ENCODE assay signal across 9 cellular contexts in genomic region chr1:241600496-241600901, GRCh38. TPM values are rescaled to one million over a fixed set of nuclear protein-coding genes. Genes with fewer than 3 reads are reported as not detected.
DNase-seq lines count a peak whose midpoint lies in the region; ATAC-seq and TF ChIP-seq lines count a peak whose summit lies in the region.
"Had no signal": no experiment of that assay in that cellular context is flagged by ENCODE, and none has a peak within 500 bp of the region (broad histone marks: within the 10 kb centered on the region; RNA-seq: fewer than 3 reads in every experiment).

No MANE protein-coding gene starts in this region.

- H3K9me3 Mint-ChIP-seq in IgD-negative memory B cell (no peaks in the 10 kb centered on the region), naive B cell (peaks cover 0 to 2% (median 0%) of the 10 kb centered on the region in 7 donors), GM23338 (no peaks in the 10 kb centered on the region)

- WGBS in thyroid gland, 2 donors = 65 to 69% methylated on average over 2 of the region's 2 CpGs

- no peak for TF ChIP-seq POLR2A in thyroid gland (IDR thresholded peaks at IDR 0.05)

- peak overlapping the region in 2 of 4 donors; percentile 10 to 30 for H3K4me3 Mint-ChIP-seq in IgD-negative memory B cell
- H3K4me3 Mint-ChIP-seq in naive B cell = peak overlapping the region in 5 of 8 donors; percentile 2 to 68 (median 20)
- no peak overlapping the region for H3K4me3 Mint-ChIP-seq in GM23338

- peak overlapping the region; percentile 3 to 83 (median 44) for H3K27ac Mint-ChIP-seq in IgD-negative memory B cell
- peak overlapping the region in 4 of 6 donors; percentile 2 to 86 (median 72) for H3K27ac Mint-ChIP-seq in naive B cell
- no peak overlapping the region for H3K27ac Mint-ChIP-seq in GM23338

- no peaks in the 10 kb centered on the region for H3F3A ChIP-seq in GM23338 (replicated peaks; ENCODE audit: low read depth)

- H4K20me1 ChIP-seq in GM23338 (replicated peaks; ENCODE audit: insufficient read depth) = no peaks in the 10 kb centered on the region

- DNase-seq in HCEC 1CT = peak; percentile 30
- no peak for DNase-seq in naive B cell
- no peak for DNase-seq in thyroid gland
- DNase-seq in NCI-H187 treated with DMSO at 0.1 percent for 48 hours (lab: John Stamatoyannopoulos, UW) = no peak
- no peak for DNase-seq in iPS-NIHi11 (ENCODE audit: low spot score)
- DNase-seq in GM23338 (ENCODE audit: low spot score) = no peak
- DNase-seq: T1000 had no signal

- H3K9me2 ChIP-seq in GM23338 (ENCODE audit: insufficient read depth) = no peaks in the 10 kb centered on the region

- intact Hi-C loops in thyroid gland (cut with DNase I) = no loop called here

- H3K36me3 Mint-ChIP-seq in IgD-negative memory B cell (peaks cover 3% of the 10 kb centered on the region), naive B cell (peaks cover 24 to 34% of the 10 kb centered on the region in 2 donors), GM23338 (ENCODE audit: low read depth) (no peaks in the 10 kb centered on the region)

- no peak overlapping the region for H3K27ac ChIP-seq in thyroid gland
- H3K27ac ChIP-seq in GM23338 (ENCODE audit: low read depth) = no peak overlapping the region

- no peak overlapping the region for H2AFZ ChIP-seq in GM23338

- H3K4me1 ChIP-seq in thyroid gland (peaks cover 4 to 7% of the 10 kb centered on the region in 2 donors), GM23338 (ENCODE audit: insufficient read depth) (no peaks in the 10 kb centered on the region)

- no peaks in the 10 kb centered on the region for H3K36me3 ChIP-seq in thyroid gland
- H3K36me3 ChIP-seq in GM23338 (ENCODE audit: insufficient read depth) = no peaks in the 10 kb centered on the region; the same call in 1 of the 2 replicates

- H3K79me2 ChIP-seq in GM23338 (replicated peaks; ENCODE audit: insufficient read depth) = no peaks in the 10 kb centered on the region

- H3K9me3 ChIP-seq in thyroid gland = no peaks in the 10 kb centered on the region

- no peaks in the 10 kb centered on the region for H3K27me3 ChIP-seq in thyroid gland
- no peaks in the 10 kb centered on the region for H3K27me3 ChIP-seq in GM23338 (ENCODE audit: insufficient read depth)

- H3K4me1 Mint-ChIP-seq in IgD-negative memory B cell = peaks cover 31 to 52% (median 44%) of the 10 kb centered on the region in 3 donors
- H3K4me1 Mint-ChIP-seq in naive B cell = peaks cover 41 to 66% (median 55%) of the 10 kb centered on the region in 3 donors
- no peaks in the 10 kb centered on the region for H3K4me1 Mint-ChIP-seq in GM23338

- H3K4me3 ChIP-seq in thyroid gland (replicated peaks in 1 of 3) (no peak overlapping the region), GM23338 (no peak overlapping the region)

- no peak for TF ChIP-seq CTCF in thyroid gland (IDR thresholded peaks at IDR 0.05)
- no peak for TF ChIP-seq CTCF in GM23338 (conservative IDR thresholded peaks at IDR 0.05; ENCODE audit: low read depth in 2 of 2)

- H3K4me2 ChIP-seq in GM23338 = no peak overlapping the region

- H3K27me3 Mint-ChIP-seq in IgD-negative memory B cell (no peaks in the 10 kb centered on the region), naive B cell (no peaks in the 10 kb centered on the region), GM23338 (ENCODE audit: insufficient read depth, low read depth, poor library complexity) (peaks cover 5% of the 10 kb centered on the region)

- ATAC-seq in GM18861 (IDR thresholded peaks at IDR 0.05; ENCODE audit: unreplicated experiment) = peak; percentile 85
- peak; percentile 46 to 52 for ATAC-seq in naive B cell (ENCODE audit: low read depth in 2 of 2)
- no peak for ATAC-seq in GM23338

TF ChIP-seq in GM23338, 12 proteins besides CTCF, POLR2A, EP300 and RAD21:
- TF ChIP-seq, protein P1, sequence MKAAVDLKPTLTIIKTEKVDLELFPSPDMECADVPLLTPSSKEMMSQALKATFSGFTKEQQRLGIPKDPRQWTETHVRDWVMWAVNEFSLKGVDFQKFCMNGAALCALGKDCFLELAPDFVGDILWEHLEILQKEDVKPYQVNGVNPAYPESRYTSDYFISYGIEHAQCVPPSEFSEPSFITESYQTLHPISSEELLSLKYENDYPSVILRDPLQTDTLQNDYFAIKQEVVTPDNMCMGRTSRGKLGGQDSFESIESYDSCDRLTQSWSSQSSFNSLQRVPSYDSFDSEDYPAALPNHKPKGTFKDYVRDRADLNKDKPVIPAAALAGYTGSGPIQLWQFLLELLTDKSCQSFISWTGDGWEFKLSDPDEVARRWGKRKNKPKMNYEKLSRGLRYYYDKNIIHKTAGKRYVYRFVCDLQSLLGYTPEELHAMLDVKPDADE (IDR thresholded peaks at IDR 0.05) = no peak
- TF ChIP-seq ZNF331 (CRISPR knock-in tag; IDR thresholded peaks at IDR 0.05; ENCODE audit: low read depth) (no peak), EZH2 (IDR thresholded peaks at IDR 0.05; ENCODE audit: low read depth, unreplicated experiment) (no peak), EZH2phosphoT487 (IDR thresholded peaks at IDR 0.05; ENCODE audit: unreplicated experiment) (no peak), NANOG (IDR thresholded peaks at IDR 0.05; ENCODE audit: borderline replicate concordance) (no peak)
- TF ChIP-seq, protein P2, sequence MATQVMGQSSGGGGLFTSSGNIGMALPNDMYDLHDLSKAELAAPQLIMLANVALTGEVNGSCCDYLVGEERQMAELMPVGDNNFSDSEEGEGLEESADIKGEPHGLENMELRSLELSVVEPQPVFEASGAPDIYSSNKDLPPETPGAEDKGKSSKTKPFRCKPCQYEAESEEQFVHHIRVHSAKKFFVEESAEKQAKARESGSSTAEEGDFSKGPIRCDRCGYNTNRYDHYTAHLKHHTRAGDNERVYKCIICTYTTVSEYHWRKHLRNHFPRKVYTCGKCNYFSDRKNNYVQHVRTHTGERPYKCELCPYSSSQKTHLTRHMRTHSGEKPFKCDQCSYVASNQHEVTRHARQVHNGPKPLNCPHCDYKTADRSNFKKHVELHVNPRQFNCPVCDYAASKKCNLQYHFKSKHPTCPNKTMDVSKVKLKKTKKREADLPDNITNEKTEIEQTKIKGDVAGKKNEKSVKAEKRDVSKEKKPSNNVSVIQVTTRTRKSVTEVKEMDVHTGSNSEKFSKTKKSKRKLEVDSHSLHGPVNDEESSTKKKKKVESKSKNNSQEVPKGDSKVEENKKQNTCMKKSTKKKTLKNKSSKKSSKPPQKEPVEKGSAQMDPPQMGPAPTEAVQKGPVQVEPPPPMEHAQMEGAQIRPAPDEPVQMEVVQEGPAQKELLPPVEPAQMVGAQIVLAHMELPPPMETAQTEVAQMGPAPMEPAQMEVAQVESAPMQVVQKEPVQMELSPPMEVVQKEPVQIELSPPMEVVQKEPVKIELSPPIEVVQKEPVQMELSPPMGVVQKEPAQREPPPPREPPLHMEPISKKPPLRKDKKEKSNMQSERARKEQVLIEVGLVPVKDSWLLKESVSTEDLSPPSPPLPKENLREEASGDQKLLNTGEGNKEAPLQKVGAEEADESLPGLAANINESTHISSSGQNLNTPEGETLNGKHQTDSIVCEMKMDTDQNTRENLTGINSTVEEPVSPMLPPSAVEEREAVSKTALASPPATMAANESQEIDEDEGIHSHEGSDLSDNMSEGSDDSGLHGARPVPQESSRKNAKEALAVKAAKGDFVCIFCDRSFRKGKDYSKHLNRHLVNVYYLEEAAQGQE (IDR thresholded peaks at IDR 0.05; ENCODE audit: unreplicated experiment) = no peak

RNA-seq across cellular contexts. Expression of gene CHML, which starts 39.7 kb away (rescaled TPM):
- polyA plus RNA-seq in IgD-negative memory B cell = 5.3 TPM
- 10 to 100 TPM in 5 of 6 donors, 1 to 10 TPM in 1; 6.5 to 17.3 (median 15.5) TPM for polyA plus RNA-seq in naive B cell (ENCODE audit: low read depth in 6 of 6)
- total RNA-seq in thyroid gland = 10 to 100 TPM in 3 of 4 donors, 1 to 10 TPM in 1; 7.9 to 13.9 (median 11.3) TPM
- total RNA-seq in GM23338 (2014; rRNA removed; shearing (Covaris generic)) = 65.1 and 66.8 TPM in 2 replicates
- polyA plus RNA-seq in GM23338 (2016; fragmentation: Nextera tagmentation; extraction: Ambion mirVana) = 17.2 and 19.9 TPM in 2 replicates

RNA-seq across cellular contexts. Expression of gene OPN3, which starts 39.7 kb away (rescaled TPM):
- polyA plus RNA-seq in IgD-negative memory B cell (76.7 TPM), naive B cell (ENCODE audit: low read depth in 6 of 6) (100 to 1,000 TPM; 137 to 271 (median 167) TPM), GM23338 (2016; fragmentation: Nextera tagmentation; extraction: Ambion mirVana) (21.1 and 23.7 TPM in 2 replicates)
- 10 to 100 TPM; 19.2 to 45.0 (median 31.3) TPM for total RNA-seq in thyroid gland
- total RNA-seq in GM23338 (2014; rRNA removed; shearing (Covaris generic)) = 35.4 and 46.8 TPM in 2 replicates

RNA-seq across cellular contexts. Expression of gene WDR64, which starts 51.6 kb away (rescaled TPM):
- polyA plus RNA-seq in IgD-negative memory B cell (0.90 TPM), naive B cell (ENCODE audit: low read depth in 6 of 6) (under 1 TPM in 2 of 6 donors, not detected in 4; 0.14 to 0.41 TPM), GM23338 (2016; fragmentation: Nextera tagmentation; extraction: Ambion mirVana) (not detected in 2 replicates)
- not detected for total RNA-seq in thyroid gland
- total RNA-seq in GM23338 (2014; rRNA removed; shearing (Covaris generic)) = not detected in 2 replicates
